ENCODE assay signal across 10 cellular contexts in the genomic region with DNA sequence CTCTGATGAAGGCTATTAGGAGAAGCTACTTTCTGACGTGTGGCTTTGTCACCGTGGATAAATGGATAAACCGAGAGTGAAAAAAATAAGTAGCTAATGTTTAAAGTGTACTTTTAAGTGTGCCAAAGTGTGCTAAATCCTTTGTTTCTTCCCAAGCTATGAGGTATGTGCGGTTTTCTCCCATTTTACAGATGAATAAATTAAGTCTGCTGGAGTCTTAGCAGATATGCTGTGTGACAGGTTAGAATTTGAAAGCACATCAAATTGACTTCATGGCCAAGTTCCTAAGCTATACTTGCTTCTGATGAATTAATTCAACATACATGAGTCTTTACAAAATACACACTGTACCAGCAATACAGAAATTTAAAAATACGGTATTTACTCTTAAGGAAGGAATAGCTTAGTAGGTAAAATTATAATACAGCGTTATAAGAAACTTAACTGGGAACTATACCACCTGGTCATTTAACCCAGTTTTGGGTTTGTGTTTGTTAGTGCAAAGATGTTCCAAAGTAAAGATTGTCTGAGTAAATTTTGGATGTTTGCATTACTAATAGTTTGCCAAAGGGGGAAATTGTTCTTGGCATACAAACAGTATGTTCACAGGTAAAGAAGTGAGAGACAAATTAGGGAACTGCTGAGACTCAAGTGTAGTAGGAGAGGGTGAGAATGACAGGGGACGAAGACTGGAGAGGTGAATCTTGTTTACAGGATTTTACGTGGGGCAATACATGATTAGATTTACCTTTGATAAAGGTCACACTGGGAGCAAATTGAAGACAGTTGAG. TPM values are rescaled to one million over a fixed set of nuclear protein-coding genes. Genes with fewer than 3 reads are reported as not detected.
DNase-seq lines count a peak whose midpoint lies in the region; ATAC-seq, FAIRE-seq and TF ChIP-seq lines count a peak whose summit lies in the region.
"Had no signal": no experiment of that assay in that cellular context is flagged by ENCODE, and none has a peak within 500 bp of the region (broad histone marks: within the 10 kb centered on the region; RNA-seq: fewer than 3 reads in every experiment).

No MANE protein-coding gene starts in this region.

- peaks cover 51% of the 10 kb centered on the region for H3K4me1 Mint-ChIP-seq in endodermal cell

- peak overlapping the region; percentile 88 for H3K4me3 ChIP-seq in OCI-LY1 (ENCODE audit: low read depth, low read length, poor library complexity, severe bottlenecking)
- peak overlapping the region; percentile 89 for H3K4me3 ChIP-seq in endodermal cell (ENCODE audit: low read length)
- H3K4me3 ChIP-seq in pancreas, result peak overlapping the region in 3 of 4 donors; percentile 65 to 92 (median 89)

- peak overlapping the region; percentile 91 for H3K4me2 ChIP-seq in OCI-LY1 (ENCODE audit: low read length)

- DNase-seq in endodermal cell (no peak), pancreas (no peak), SHP77 treated with DMSO at 0.1 percent for 48 hours (lab: John Stamatoyannopoulos, UW) (no peak), urothelium cell line (ENCODE audit: low spot score) (no peak), NCI-H1417 (lab: John Stamatoyannopoulos, UW) (no peak), activated gamma-delta T cell (lab: John Stamatoyannopoulos, UW) (no peak)
- DNase-seq: activated CD8-positive, alpha-beta memory T cell treated with anti-CD3 and anti-CD28 coated beads, Interleukin-2, amount 50 U/mL, for 4 hours; NCI-H1092 had no signal

- no peak overlapping the region for H2AFZ ChIP-seq in OCI-LY1 (ENCODE audit: low read length)

- peak overlapping the region; percentile 92 for H3K4me3 Mint-ChIP-seq in endodermal cell

- FAIRE-seq in pancreas (lab: Jason Lieb, UNC) (no peak), urothelium cell line (lab: Jason Lieb, UNC) (no peak)

- peaks cover 4% of the 10 kb centered on the region for H3K36me3 Mint-ChIP-seq in endodermal cell (ENCODE audit: low read depth)

- no peaks in the 10 kb centered on the region for H3K9me3 ChIP-seq in ES-I3 (ENCODE audit: control insufficient read depth, insufficient read depth, low read length)
- no peaks in the 10 kb centered on the region for H3K9me3 ChIP-seq in OCI-LY1 (ENCODE audit: low read length)
- no peaks in the 10 kb centered on the region for H3K9me3 ChIP-seq in endodermal cell (ENCODE audit: control insufficient read depth, low read length)
- no peaks in the 10 kb centered on the region for H3K9me3 ChIP-seq in pancreas

- no peaks in the 10 kb centered on the region for H3F3A ChIP-seq in OCI-LY1 (ENCODE audit: insufficient read depth, low read length)

- H3K9me2 ChIP-seq in OCI-LY1 (ENCODE audit: low read depth, low read length), result no peaks in the 10 kb centered on the region

- TF ChIP-seq CTCF in OCI-LY1 (IDR thresholded peaks at IDR 0.05; ENCODE audit: low read length) (no peak), endodermal cell (conservative IDR thresholded peaks at IDR 0.05) (no peak), pancreas (IDR thresholded peaks at IDR 0.05) (no peak)

- H3K36me3 ChIP-seq in ES-I3 (ENCODE audit: insufficient read depth, low read length) (no peaks in the 10 kb centered on the region), OCI-LY1 (ENCODE audit: insufficient read depth, low read length) (no peaks in the 10 kb centered on the region), endodermal cell (ENCODE audit: control insufficient read depth, insufficient read depth, low read length) (peaks cover 4% of the 10 kb centered on the region), pancreas (no peaks in the 10 kb centered on the region)

- H3K27me3 ChIP-seq in OCI-LY1 (ENCODE audit: insufficient read depth, low read length), result no peaks in the 10 kb centered on the region
- no peaks in the 10 kb centered on the region for H3K27me3 ChIP-seq in endodermal cell (ENCODE audit: control insufficient read depth, insufficient read depth, low read length, poor library complexity, severe bottlenecking)
- H3K27me3 ChIP-seq in pancreas, result no peaks in the 10 kb centered on the region

- no peaks in the 10 kb centered on the region for H4K20me1 ChIP-seq in OCI-LY1 (ENCODE audit: insufficient read depth, low read length)

- H3K27ac Mint-ChIP-seq in endodermal cell, result peak overlapping the region; percentile 86

- H3K27me3 Mint-ChIP-seq in endodermal cell (ENCODE audit: insufficient read depth), result no peaks in the 10 kb centered on the region

- WGBS in endodermal cell (ENCODE audit: insufficient coverage in 1 of 2, insufficient read length in 1 of 2), 2 experiments, result 65 to 86% methylated on average over 7 to 8 of the region's 8 CpGs
- 35 to 42% methylated on average over 8 of the region's 8 CpGs for WGBS in pancreas, 2 donors

- H3K9ac ChIP-seq in ES-I3 (ENCODE audit: low read depth, low read length) (peak overlapping the region; percentile 94; the same call in 1 of the 2 replicates), OCI-LY1 (ENCODE audit: low read length) (peak overlapping the region; percentile 92), endodermal cell (ENCODE audit: extremely low read depth, low read length, poor library complexity, severe bottlenecking) (peak overlapping the region; percentile 62)

- H3K4me1 ChIP-seq in ES-I3 (ENCODE audit: insufficient read depth, low read length) (peaks cover 22% of the 10 kb centered on the region), OCI-LY1 (ENCODE audit: insufficient read depth, low read length, severe bottlenecking) (peaks cover 37% of the 10 kb centered on the region), endodermal cell (ENCODE audit: control insufficient read depth, insufficient read depth, low read length) (peaks cover 5% of the 10 kb centered on the region), pancreas (peaks cover 13 to 38% (median 18%) of the 10 kb centered on the region in 3 donors)

- ATAC-seq in pancreas, result peak in 2 of 4 donors; percentile 3 to 8

- H3K9me3 Mint-ChIP-seq in endodermal cell, result no peaks in the 10 kb centered on the region

- intact Hi-C loops in pancreas (cut with DNase I), result no loop called here

- H3K27ac ChIP-seq in OCI-LY1 (ENCODE audit: low read depth, low read length, poor library complexity, severe bottlenecking), result no peak overlapping the region
- H3K27ac ChIP-seq in endodermal cell (ENCODE audit: low read depth, low read length), result no peak overlapping the region
- H3K27ac ChIP-seq in pancreas, result no peak overlapping the region

- peaks cover 57% of the 10 kb centered on the region for H3K79me2 ChIP-seq in OCI-LY1 (ENCODE audit: insufficient read depth, low read length)

RNA-seq across cellular contexts. Expression of gene AGPS, which starts 1.4 kb away (rescaled TPM):
- total RNA-seq in endodermal cell (10 to 100 TPM; 76.8 to 86.1 TPM), pancreas (10 to 100 TPM; 13.7 to 47.2 (median 27.5) TPM)
- 30.3 TPM for polyA plus RNA-seq in endodermal cell (2013, experiment 1 of 2)
- polyA plus RNA-seq in endodermal cell (2013, experiment 2 of 2), result 26.9 TPM
- 1 to 10 TPM; 3.0 to 4.9 TPM for polyA plus RNA-seq in pancreas
